Comparison of ENCODE assay signal across 14 cellular contexts in the genomic region with DNA sequence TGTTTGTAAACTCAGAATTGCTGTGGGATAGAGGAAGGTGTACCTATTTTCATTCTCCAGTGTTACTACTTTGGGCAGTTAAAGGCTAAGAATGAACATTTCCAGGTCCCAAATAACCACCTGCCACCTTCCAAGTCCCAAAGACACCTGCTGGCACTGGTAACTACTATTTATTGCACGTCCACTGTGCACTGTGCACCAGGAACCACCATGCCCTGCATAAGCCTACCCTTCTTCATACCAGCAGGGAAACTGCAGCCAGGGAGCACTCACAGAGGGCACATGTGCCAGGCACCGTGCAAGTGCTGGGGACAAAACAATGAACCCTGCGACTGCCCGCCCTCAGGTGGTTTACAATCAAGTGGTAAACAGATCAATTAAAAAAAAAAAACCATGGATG. TPM values are rescaled to one million over a fixed set of nuclear protein-coding genes. Genes with fewer than 3 reads are reported as not detected.
DNase-seq lines count a peak whose midpoint lies in the region; ATAC-seq and TF ChIP-seq lines count a peak whose summit lies in the region.
"Had no signal": no experiment of that assay in that cellular context is flagged by ENCODE, and none has a peak within 500 bp of the region (broad histone marks: within the 10 kb centered on the region; RNA-seq: fewer than 3 reads in every experiment).

No MANE protein-coding gene starts in this region.

- H3K27me3 ChIP-seq in adipocyte (replicated peaks; ENCODE audit: control insufficient read depth, insufficient read depth, low read length) (no peaks in the 10 kb centered on the region), lower lobe of right lung (ENCODE audit: low read depth) (no peaks in the 10 kb centered on the region), foreskin keratinocyte (no peaks in the 10 kb centered on the region)
- H3K27me3 ChIP-seq: brain microvascular endothelial cell, vagina had no signal

- intact Hi-C loops in lower lobe of right lung (cut with DNase I), result no loop called here

- H3K36me3 ChIP-seq in adipocyte (ENCODE audit: control insufficient read depth, insufficient read depth, low read length, severe bottlenecking), result no peaks in the 10 kb centered on the region
- H3K36me3 ChIP-seq in lower lobe of right lung, result no peaks in the 10 kb centered on the region
- H3K36me3 ChIP-seq: brain microvascular endothelial cell, vagina had no signal

- no peak for ATAC-seq in stimulated activated naive CD8-positive, alpha-beta T cell treated with anti-CD3 and anti-CD28 coated beads, Interleukin-15, Interleukin-2, amounts not matched to agents 100 U/mL and 50 U/mL, for 24 hours
- ATAC-seq in lower lobe of right lung, result no peak
- no peak for ATAC-seq in HG02840 (IDR thresholded peaks at IDR 0.05; ENCODE audit: low FRiP score, unreplicated experiment)
- ATAC-seq in GM21526 (IDR thresholded peaks at IDR 0.05; ENCODE audit: low FRiP score, unreplicated experiment), result no peak
- no peak for ATAC-seq in foreskin keratinocyte

- TF ChIP-seq CTCF in lower lobe of right lung (IDR thresholded peaks at IDR 0.05) (no peak), foreskin keratinocyte (conservative IDR thresholded peaks at IDR 0.05) (no peak)

- no peak overlapping the region for H3K4me3 Mint-ChIP-seq in stimulated activated naive CD8-positive, alpha-beta T cell treated with anti-CD3 and anti-CD28 coated beads, Interleukin-15, Interleukin-2, amounts not matched to agents 100 ng/mL and 50 ng/mL, for 24 hours

- H3K4me1 ChIP-seq in adipocyte (ENCODE audit: control insufficient read depth, insufficient read depth, low read length), result peaks cover 62% of the 10 kb centered on the region
- peaks cover 99% of the 10 kb centered on the region for H3K4me1 ChIP-seq in lower lobe of right lung
- peaks cover 52% of the 10 kb centered on the region for H3K4me1 ChIP-seq in foreskin keratinocyte

- H3K9ac ChIP-seq in adipocyte (ENCODE audit: low read length), result peak overlapping the region; percentile 49

- peaks cover 17% of the 10 kb centered on the region for H3K36me3 Mint-ChIP-seq in stimulated activated naive CD8-positive, alpha-beta T cell treated with anti-CD3 and anti-CD28 coated beads, Interleukin-15, Interleukin-2, amounts not matched to agents 100 ng/mL and 50 ng/mL, for 24 hours (ENCODE audit: low read depth)

- peak overlapping the region; percentile 46 for H3K27ac ChIP-seq in lower lobe of right lung
- H3K27ac ChIP-seq in foreskin keratinocyte, result no peak overlapping the region
- H3K27ac ChIP-seq: brain microvascular endothelial cell had no signal

- H3K4me1 Mint-ChIP-seq in stimulated activated naive CD8-positive, alpha-beta T cell treated with anti-CD3 and anti-CD28 coated beads, Interleukin-15, Interleukin-2, amounts not matched to agents 100 ng/mL and 50 ng/mL, for 24 hours (ENCODE audit: low read depth), result peaks cover 95% of the 10 kb centered on the region

- peak overlapping the region; percentile 31 for H3K27ac Mint-ChIP-seq in stimulated activated naive CD8-positive, alpha-beta T cell treated with anti-CD3 and anti-CD28 coated beads, Interleukin-15, Interleukin-2, amounts not matched to agents 100 ng/mL and 50 ng/mL, for 24 hours

- H3K9me3 Mint-ChIP-seq in stimulated activated naive CD8-positive, alpha-beta T cell treated with anti-CD3 and anti-CD28 coated beads, Interleukin-15, Interleukin-2, amounts not matched to agents 100 ng/mL and 50 ng/mL, for 24 hours, result no peaks in the 10 kb centered on the region

- DNase-seq in stimulated activated naive CD8-positive, alpha-beta T cell treated with anti-CD3 and anti-CD28 coated beads, Interleukin-15, Interleukin-2, amounts not matched to agents 100 U/mL and 50 U/mL, for 24 hours, result no peak
- DNase-seq in adipocyte (ENCODE audit: low read depth) (no peak), lower lobe of right lung (no peak), foreskin keratinocyte (no peak)
- DNase-seq in activated CD8-positive, alpha-beta memory T cell treated with anti-CD3 and anti-CD28 coated beads, Interleukin-2, amount 50 U/mL, for 4 hours, result no peak
- DNase-seq: activated CD4-positive, alpha-beta T cell treated with anti-CD3 and anti-CD28 coated beads for 4 hours; brain microvascular endothelial cell; mammary epithelial cell; stimulated activated CD8-positive, alpha-beta memory T cell treated with anti-CD3 and anti-CD28 coated beads, Interleukin-4, amount 100 ng/mL, for 48 hours; T-helper 1 cell had no signal

- H3K9me3 ChIP-seq in adipocyte (ENCODE audit: control insufficient read depth, low read length), result no peaks in the 10 kb centered on the region
- no peaks in the 10 kb centered on the region for H3K9me3 ChIP-seq in lower lobe of right lung
- H3K9me3 ChIP-seq: vagina had no signal

- no peaks in the 10 kb centered on the region for H3K27me3 Mint-ChIP-seq in stimulated activated naive CD8-positive, alpha-beta T cell treated with anti-CD3 and anti-CD28 coated beads, Interleukin-15, Interleukin-2, amounts not matched to agents 100 ng/mL and 50 ng/mL, for 24 hours

- H3K4me3 ChIP-seq in adipocyte (ENCODE audit: low read length), result no peak overlapping the region
- no peak overlapping the region for H3K4me3 ChIP-seq in lower lobe of right lung
- H3K4me3 ChIP-seq: vagina had no signal

RNA-seq across cellular contexts. Expression of gene RAPGEF1, which starts 34.9 kb away (rescaled TPM):
- 146 TPM for total RNA-seq in lower lobe of right lung
- total RNA-seq in foreskin keratinocyte, result 31.1 and 34.8 TPM in 2 replicates
- polyA plus RNA-seq in foreskin keratinocyte, result 10.7 and 12.9 TPM in 2 replicates
